Comparison of ENCODE assay signal across 20 cellular contexts in genomic region chr20:41230136-41230535, GRCh38.
DNase-seq lines count a peak whose midpoint lies in the region; ATAC-seq and TF ChIP-seq lines count a peak whose summit lies in the region.
"Had no signal": no experiment of that assay in that cellular context is flagged by ENCODE, and none has a peak within 500 bp of the region (broad histone marks: within the 10 kb centered on the region; RNA-seq: fewer than 3 reads in every experiment).

No MANE protein-coding gene starts in this region.

- no peak overlapping the region for H3K4me3 ChIP-seq in tibial artery
- H3K4me3 ChIP-seq: HAP-1, MG63 had no signal

- DNase-seq in left cardiac atrium (peak; percentile 65), Right ventricle myocardium inferior (ENCODE audit: missing footprints) (no peak), midbrain (lab: John Stamatoyannopoulos, UW) (peak; percentile 22), tibial artery (no peak), SW480 (ENCODE audit: low spot score) (no peak)
- DNase-seq: 8988T; DMS79 treated with DMSO at 0.1 percent for 48 hours; Kasumi-1; MG63; NCI-H1092; NCI-H1436 treated with DMSO at 0.1 percent for 48 hours; NCI-H2029; NCI-H510A; NCI-H748 treated with DMSO at 0.1 percent for 48 hours; NK-92 treated with Interleukin-12 subunit alpha and Interleukin-12 subunit beta, amount 100 ng/mL, for 24 hours; SHP77 had no signal

- peak in 1 of 2 donors; percentile 33 for ATAC-seq in left cardiac atrium
- ATAC-seq in Right ventricle myocardium inferior: no peak
- no peak for ATAC-seq in GM19452 (IDR thresholded peaks at IDR 0.05; ENCODE audit: unreplicated experiment)
- no peak for ATAC-seq in GM19467 (IDR thresholded peaks at IDR 0.05; ENCODE audit: unreplicated experiment)

- no peak for TF ChIP-seq CTCF in tibial artery (IDR thresholded peaks at IDR 0.05)

- no peaks in the 10 kb centered on the region for H3K27me3 ChIP-seq in tibial artery
- H3K27me3 ChIP-seq: MG63 had no signal

- peaks cover 0 to 61% (median 38%) of the 10 kb centered on the region in 4 donors for H3K4me1 ChIP-seq in tibial artery
- H3K4me1 ChIP-seq: HAP-1 had no signal

- peak overlapping the region; percentile 76 for H3K27ac ChIP-seq in cingulate gyrus (ENCODE audit: low read depth, low read length)
- H3K27ac ChIP-seq in tibial artery: peak overlapping the region; percentile 65 to 83

- intact Hi-C loops in left cardiac atrium (cut with DNase I) (loop anchor here in 1 of 2 donors (5.0 kb wide), 1 partner anchor 87 kb away; the partner anchor contains the start of gene ZHX3), Right ventricle myocardium inferior (cut with DNase I) (loop anchor here (5.0 kb wide), 1 partner anchor 107 kb away; no protein-coding TSS in a partner anchor), tibial artery (cut with DNase I; ENCODE audit: low total_unique reads) (loop anchor here (5.0 kb wide), 1 partner anchor 107 kb away; no protein-coding TSS in a partner anchor)

- H3K9me3 ChIP-seq in tibial artery: no peaks in the 10 kb centered on the region
- H3K9me3 ChIP-seq: HAP-1, MG63 had no signal

- no peaks in the 10 kb centered on the region for H3K36me3 ChIP-seq in tibial artery
- H3K36me3 ChIP-seq: HAP-1 had no signal

Comparison
In these comparisons a context has a peak if more than half of its experiments do, and no peak if none do; other contexts are left out.
1. DNase-seq: peak in left cardiac atrium (single experiment) and midbrain (single experiment); none in Right ventricle myocardium inferior (single experiment), tibial artery (0 of 2) and SW480 (single experiment).